25 cellular contexts compared by ENCODE assay signal in genomic region chr11:23134627-23135026, GRCh38.
"Had no signal": no experiment of that assay in that cellular context is flagged by ENCODE, and none has a peak within 500 bp of the region (broad histone marks: within the 10 kb centered on the region; RNA-seq: fewer than 3 reads in every experiment).

No MANE protein-coding gene starts in this region.

- H3K27me3 Mint-ChIP-seq: naive B cell; progenitor cell of endocrine pancreas; stimulated activated memory B cell treated with anti-CD40 and anti-IgM and Interleukin-4, amounts not matched to agents 10 μg/mL and 1 μg/mL and 100 μg/mL, for 72 hours; stimulated activated naive CD8-positive, alpha-beta T cell treated with anti-CD3 and anti-CD28 coated beads, Interleukin-15, amount 100 ng/mL, for 72 hours had no signal

- H3K36me3 ChIP-seq: left lung, lower lobe of right lung, neural progenitor cell, ovary, right atrium auricular region, right lobe of liver, thyroid gland, transverse colon, vagina had no signal

- H3K4me3 ChIP-seq: left lung, lower lobe of right lung, neural progenitor cell, ovary, right atrium auricular region, right lobe of liver, skin epidermis, testis, thyroid gland, transverse colon, vagina had no signal

- H3K27me3 ChIP-seq: left lung, neural progenitor cell, ovary, right atrium auricular region, right lobe of liver, testis, thyroid gland, transverse colon, vagina had no signal

- DNase-seq: head of caudate nucleus; hippocampal formation; left colon; lower lobe of right lung; mammary epithelial cell; mesenchymal stem cell; naive B cell; natural killer cell; nephron progenitor cell; ovary; right lobe of liver; stimulated activated CD4-positive, alpha-beta T cell treated with anti-CD3 and anti-CD28 coated beads, Interleukin-4, amount 100 ng/mL, for 24 hours; stimulated activated naive CD4-positive, alpha-beta T cell treated with Interleukin-2 at 50 U/mL for 16 hours; stimulated activated naive CD8-positive, alpha-beta T cell treated with anti-CD3 and anti-CD28 coated beads, Interleukin-15, amount 100 ng/mL, for 72 hours; substantia nigra; testis; thyroid gland; transverse colon had no signal

- H3K36me3 Mint-ChIP-seq: neural progenitor cell; stimulated activated memory B cell treated with anti-CD40 and anti-IgM and Interleukin-4, amounts not matched to agents 10 μg/mL and 1 μg/mL and 100 μg/mL, for 72 hours had no signal

- H3K27ac ChIP-seq: left lung, lower lobe of right lung, neural progenitor cell, ovary, right atrium auricular region, right lobe of liver, skin epidermis, testis, thyroid gland, transverse colon, vagina had no signal

- H3K4me3 Mint-ChIP-seq: naive B cell; natural killer cell; nephron progenitor cell; neural progenitor cell; stimulated activated memory B cell treated with anti-CD40 and anti-IgM and Interleukin-4, amounts not matched to agents 10 μg/mL and 1 μg/mL and 100 μg/mL, for 72 hours; stimulated activated naive CD8-positive, alpha-beta T cell treated with anti-CD3 and anti-CD28 coated beads, Interleukin-15, amount 100 ng/mL, for 72 hours had no signal

- H3K4me1 Mint-ChIP-seq: naive B cell; nephron progenitor cell; stimulated activated memory B cell treated with anti-CD40 and anti-IgM and Interleukin-4, amounts not matched to agents 10 μg/mL and 1 μg/mL and 100 μg/mL, for 72 hours; stimulated activated naive CD8-positive, alpha-beta T cell treated with anti-CD3 and anti-CD28 coated beads, Interleukin-15, amount 100 ng/mL, for 72 hours had no signal

- ATAC-seq: left colon; left lung; lower lobe of right lung; natural killer cell; right lobe of liver; stimulated activated memory B cell treated with anti-CD40 and anti-IgM and Interleukin-4, amounts not matched to agents 10 μg/mL and 1 μg/mL and 100 μg/mL, for 72 hours; stimulated activated naive CD8-positive, alpha-beta T cell treated with anti-CD3 and anti-CD28 coated beads, Interleukin-15, amount 100 ng/mL, for 72 hours had no signal

- H3K9me3 ChIP-seq: lower lobe of right lung, ovary, right atrium auricular region, right lobe of liver, testis, thyroid gland, transverse colon, vagina had no signal

- H3K4me1 ChIP-seq: left lung, lower lobe of right lung, neural progenitor cell, right atrium auricular region, right lobe of liver, testis, thyroid gland, transverse colon, vagina had no signal

- H3K27ac Mint-ChIP-seq: naive B cell; natural killer cell; neural progenitor cell; progenitor cell of endocrine pancreas; stimulated activated memory B cell treated with anti-CD40 and anti-IgM and Interleukin-4, amounts not matched to agents 10 μg/mL and 1 μg/mL and 100 μg/mL, for 72 hours; stimulated activated naive CD8-positive, alpha-beta T cell treated with anti-CD3 and anti-CD28 coated beads, Interleukin-15, amount 100 ng/mL, for 72 hours had no signal
